ENCODE assay signal across 17 cellular contexts in the genomic region with DNA sequence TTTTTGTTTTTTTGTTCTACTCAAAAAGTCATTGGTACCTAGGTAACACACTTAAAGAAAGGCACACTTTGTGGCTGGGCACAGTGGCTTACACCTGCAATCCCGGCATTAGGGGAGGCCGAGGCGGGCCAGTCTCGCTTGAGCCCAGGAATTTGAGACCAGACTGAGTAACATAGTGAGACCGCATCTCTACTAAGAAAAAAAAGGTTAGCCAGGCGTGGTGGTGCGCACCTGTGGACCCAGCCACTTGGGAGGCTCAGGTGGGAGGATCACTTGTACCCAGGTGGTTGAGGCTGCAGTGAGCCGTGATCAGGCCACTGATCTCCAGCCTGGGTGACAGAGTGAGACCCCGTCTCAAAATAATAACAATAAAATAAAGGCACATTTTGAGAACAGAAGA.
DNase-seq lines count a peak whose midpoint lies in the region; ATAC-seq, FAIRE-seq and TF ChIP-seq lines count a peak whose summit lies in the region.
"Had no signal": no experiment of that assay in that cellular context is flagged by ENCODE, and none has a peak within 500 bp of the region (broad histone marks: within the 10 kb centered on the region; RNA-seq: fewer than 3 reads in every experiment).

No MANE protein-coding gene starts in this region.

- H3K9me3 ChIP-seq in right lobe of liver (peaks cover 0 to 9% (median 0%) of the 10 kb centered on the region in 4 donors), HepG2 (ENCODE audit: low read length) (peaks cover 6% of the 10 kb centered on the region), kidney (ENCODE audit: control insufficient read depth in 1 of 2, low read length in 2 of 2) (peaks cover 9 to 20% of the 10 kb centered on the region in 2 donors), spleen (peaks cover 2 to 45% (median 35%) of the 10 kb centered on the region in 8 donors)

- POLR2A ChIA-PET in HepG2 (lab: Yijun Ruan, JAX) = no interaction called here

- peaks cover 71% of the 10 kb centered on the region for H3K27me3 Mint-ChIP-seq in progenitor cell of endocrine pancreas

- H2AFZ ChIP-seq in HepG2 (ENCODE audit: low read length) = no peak overlapping the region

- CTCF ChIA-PET in HepG2 (lab: Yijun Ruan, JAX; ENCODE audit: low intra/inter-chr PET ratio, low total read pairs) = no interaction called here

- peaks cover 12% of the 10 kb centered on the region for H3K9me3 Mint-ChIP-seq in progenitor cell of endocrine pancreas (ENCODE audit: low read depth)

- H3K4me2 ChIP-seq in HepG2 (ENCODE audit: low read depth, low read length) = no peak overlapping the region
- H3K4me2 ChIP-seq: A549 had no signal

- TF ChIP-seq EP300 in HepG2 (IDR thresholded peaks at IDR 0.05; ENCODE audit: low read depth in 2 of 2, low read length in 2 of 2) = no peak
- TF ChIP-seq EP300 in HepG2 (CRISPR knock-in tag; IDR thresholded peaks at IDR 0.05; ENCODE audit: borderline replicate concordance) = no peak

- no peak overlapping the region for H3K4me3 ChIP-seq in right lobe of liver
- no peak overlapping the region for H3K4me3 ChIP-seq in HepG2 (replicated peaks in 1 of 3; ENCODE audit: insufficient read depth in 1 of 3, low read depth in 2 of 3, low read length in 3 of 3)
- no peak overlapping the region for H3K4me3 ChIP-seq in kidney (ENCODE audit: low read length in 2 of 2)
- no peak overlapping the region for H3K4me3 ChIP-seq in spleen
- H3K4me3 ChIP-seq: A549 had no signal

- H3K4me3 Mint-ChIP-seq in progenitor cell of endocrine pancreas (ENCODE audit: low read depth) = no peak overlapping the region
- H3K4me3 Mint-ChIP-seq: CD8-positive, alpha-beta T cell; HFFc6 had no signal

- TF ChIP-seq CTCF in right lobe of liver (IDR thresholded peaks at IDR 0.05) = no peak
- TF ChIP-seq CTCF in HepG2 (CRISPR knock-in tag; IDR thresholded peaks at IDR 0.05) = no peak
- no peak for TF ChIP-seq CTCF in kidney (IDR thresholded peaks at IDR 0.05; ENCODE audit: borderline replicate concordance, extremely low read depth, insufficient read depth)
- no peak for TF ChIP-seq CTCF in spleen (IDR thresholded peaks at IDR 0.05 in 8 of 11, conservative IDR thresholded peaks at IDR 0.05 in 3 of 11)
- no peak for TF ChIP-seq CTCF in progenitor cell of endocrine pancreas (IDR thresholded peaks at IDR 0.05; ENCODE audit: unreplicated experiment)

- H3K9ac ChIP-seq in HepG2 (ENCODE audit: insufficient read depth, low read depth, low read length) (no peak overlapping the region), kidney (ENCODE audit: low read length in 2 of 2) (no peak overlapping the region)

- TF ChIP-seq POLR2A in right lobe of liver (IDR thresholded peaks at IDR 0.05) (no peak), HepG2 (IDR thresholded peaks at IDR 0.05; ENCODE audit: insufficient read depth in 1 of 2, low read depth in 2 of 2, low read length in 2 of 2) (no peak), spleen (IDR thresholded peaks at IDR 0.05) (no peak)

- in situ Hi-C loops in HepG2 (cut with HindIII; ENCODE audit: extremely low pct_ligation_motif_present, low pct_unique_long_range_greater_than_20kb) = no loop called here

- no peak overlapping the region for H3K27ac ChIP-seq in right lobe of liver
- H3K27ac ChIP-seq in HepG2 (ENCODE audit: extremely low read length, insufficient read depth, low read length) = no peak overlapping the region
- H3K27ac ChIP-seq in kidney (ENCODE audit: low read depth in 2 of 2, low read length in 2 of 2) = no peak overlapping the region
- no peak overlapping the region for H3K27ac ChIP-seq in spleen
- H3K27ac ChIP-seq: A549, HL-60 had no signal

- no peak overlapping the region for H3K27ac Mint-ChIP-seq in progenitor cell of endocrine pancreas
- H3K27ac Mint-ChIP-seq: CD14-positive monocyte; CD8-positive, alpha-beta T cell; HFFc6 had no signal

- no peaks in the 10 kb centered on the region for H3K4me1 Mint-ChIP-seq in progenitor cell of endocrine pancreas (ENCODE audit: low read depth)
- H3K4me1 Mint-ChIP-seq: CD14-positive monocyte had no signal

- DNase-seq in right lobe of liver = peak in 2 of 3 donors; percentile 9 to 15
- DNase-seq in HepG2 (ENCODE audit: low spot score) = no peak
- peak; percentile 34 for DNase-seq in kidney
- peak; percentile 27 for DNase-seq in spleen
- DNase-seq in progenitor cell of endocrine pancreas (ENCODE audit: low spot score, unreplicated experiment) = no peak
- DNase-seq in SKM-1 (lab: John Stamatoyannopoulos, UW; ENCODE audit: unreplicated experiment) = no peak
- DNase-seq: CD8-positive, alpha-beta T cell; DND-41; GDM1; HCEC 1CT; HFFc6; IMR-90 had no signal

- H3K36me3 ChIP-seq in right lobe of liver = no peaks in the 10 kb centered on the region
- H3K36me3 ChIP-seq in HepG2 (replicated peaks in 1 of 2; ENCODE audit: control insufficient read depth in 1 of 2, insufficient read depth in 2 of 2, low read length in 2 of 2) = no peaks in the 10 kb centered on the region
- H3K36me3 ChIP-seq in kidney (ENCODE audit: control insufficient read depth in 1 of 2, insufficient read depth in 2 of 2, low read length in 2 of 2) = no peaks in the 10 kb centered on the region
- H3K36me3 ChIP-seq in spleen = no peaks in the 10 kb centered on the region

- FAIRE-seq in HepG2 (lab: Jason Lieb, UNC) (no peak), kidney (lab: Jason Lieb, UNC) (no peak)
- FAIRE-seq: A549 had no signal

- H4K20me1 ChIP-seq in HepG2 (ENCODE audit: insufficient read depth, low read length) = peaks cover 11% of the 10 kb centered on the region; the same call in 1 of the 2 replicates

- no peaks in the 10 kb centered on the region for H3K36me3 Mint-ChIP-seq in progenitor cell of endocrine pancreas (ENCODE audit: insufficient read depth)
- H3K36me3 Mint-ChIP-seq: CD8-positive, alpha-beta T cell had no signal

- intact Hi-C loops in right lobe of liver (cut with DNase I) = no loop called here
- intact Hi-C loops in HepG2 (cut with micrococcal nuclease; ENCODE audit: unreplicated experiment) = no loop called here
- intact Hi-C loops in kidney (cut with DNase I) = no loop called here
- intact Hi-C loops in spleen (cut with DNase I; ENCODE audit: low total_unique reads) = no loop called here

- no peaks in the 10 kb centered on the region for H3K79me2 ChIP-seq in HepG2 (ENCODE audit: insufficient read depth, low read length)

- 69% methylated on average over 9 of the region's 9 CpGs for WGBS in right lobe of liver (ENCODE audit: insufficient coverage, low coverage, low lambda C conversion rate, missing lambda C conversion rate)
- 14% methylated on average over 9 of the region's 9 CpGs for WGBS in HepG2 (ENCODE audit: low lambda C conversion rate)
- 79 to 92% (median 86%) methylated on average over 9 of the region's 9 CpGs for WGBS in spleen, 5 donors

- no peak for TF ChIP-seq RAD21 in HepG2 (CRISPR knock-in tag; IDR thresholded peaks at IDR 0.05)

- ATAC-seq in right lobe of liver (no peak), HepG2 (no peak), HG02852 (IDR thresholded peaks at IDR 0.05; ENCODE audit: unreplicated experiment) (no peak)
- ATAC-seq: A549; CD8-positive, alpha-beta T cell had no signal

- H3K27me3 ChIP-seq in right lobe of liver (peaks cover 0 to 18% of the 10 kb centered on the region in 2 donors), HepG2 (ENCODE audit: control insufficient read depth in 1 of 2, insufficient read depth in 2 of 2, low read length in 2 of 2) (peaks cover 4 to 43% of the 10 kb centered on the region in 2 experiments; a peak in 3 of 5 replicates), spleen (replicated peaks in 1 of 7) (peaks cover 0 to 76% (median 33%) of the 10 kb centered on the region in 7 donors)

- no peaks in the 10 kb centered on the region for H3K4me1 ChIP-seq in right lobe of liver
- no peaks in the 10 kb centered on the region for H3K4me1 ChIP-seq in HepG2 (ENCODE audit: insufficient read depth, low read length)
- H3K4me1 ChIP-seq in kidney (ENCODE audit: control insufficient read depth in 1 of 2, insufficient read depth in 1 of 2, low read depth in 1 of 2, low read length in 2 of 2) = no peaks in the 10 kb centered on the region
- H3K4me1 ChIP-seq in spleen = peaks cover 0 to 11% (median 0%) of the 10 kb centered on the region in 6 donors
- H3K4me1 ChIP-seq: A549, Caco-2 had no signal

- no TSS peak for BruUV-seq in HepG2 (replicated peaks; lab: Mats Ljungman, UMichigan)

TF ChIP-seq in HepG2, 621 proteins besides CTCF, POLR2A, EP300 and RAD21:
- TF ChIP-seq AKAP8 (CRISPR knock-in tag; IDR thresholded peaks at IDR 0.05) (no peak), REPIN1 (CRISPR knock-in tag; IDR thresholded peaks at IDR 0.05; ENCODE audit: borderline replicate concordance, low read depth) (no peak), JDP2 (CRISPR knock-in tag; IDR thresholded peaks at IDR 0.05; ENCODE audit: borderline replicate concordance) (no peak), THAP11 (CRISPR knock-in tag; IDR thresholded peaks at IDR 0.05) (no peak), HDAC2 (CRISPR knock-in tag; IDR thresholded peaks at IDR 0.05) (no peak)
- TF ChIP-seq, protein P1, sequence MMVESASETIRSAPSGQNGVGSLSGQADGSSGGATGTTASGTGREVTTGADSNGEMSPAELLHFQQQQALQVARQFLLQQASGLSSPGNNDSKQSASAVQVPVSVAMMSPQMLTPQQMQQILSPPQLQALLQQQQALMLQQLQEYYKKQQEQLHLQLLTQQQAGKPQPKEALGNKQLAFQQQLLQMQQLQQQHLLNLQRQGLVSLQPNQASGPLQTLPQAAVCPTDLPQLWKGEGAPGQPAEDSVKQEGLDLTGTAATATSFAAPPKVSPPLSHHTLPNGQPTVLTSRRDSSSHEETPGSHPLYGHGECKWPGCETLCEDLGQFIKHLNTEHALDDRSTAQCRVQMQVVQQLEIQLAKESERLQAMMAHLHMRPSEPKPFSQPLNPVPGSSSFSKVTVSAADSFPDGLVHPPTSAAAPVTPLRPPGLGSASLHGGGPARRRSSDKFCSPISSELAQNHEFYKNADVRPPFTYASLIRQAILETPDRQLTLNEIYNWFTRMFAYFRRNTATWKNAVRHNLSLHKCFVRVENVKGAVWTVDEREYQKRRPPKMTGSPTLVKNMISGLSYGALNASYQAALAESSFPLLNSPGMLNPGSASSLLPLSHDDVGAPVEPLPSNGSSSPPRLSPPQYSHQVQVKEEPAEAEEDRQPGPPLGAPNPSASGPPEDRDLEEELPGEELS (CRISPR knock-in tag; IDR thresholded peaks at IDR 0.05) = no peak

Comparison
In these comparisons a context has a peak if more than half of its experiments do, and no peak if none do; other contexts are left out.
1. DNase-seq: peak in right lobe of liver (2 of 3), kidney (single experiment) and spleen (single experiment); none in HepG2 (single experiment), progenitor cell of endocrine pancreas (single experiment) and SKM-1 (single experiment).